ENCODE assay signal across 22 cellular contexts in genomic region chr1:8176279-8176678, GRCh38.
"Had no signal": no experiment of that assay in that cellular context is flagged by ENCODE, and none has a peak within 500 bp of the region (broad histone marks: within the 10 kb centered on the region; RNA-seq: fewer than 3 reads in every experiment).

No MANE protein-coding gene starts in this region.

- ATAC-seq: foreskin keratinocyte; left cardiac atrium; lower lobe of right lung; natural killer cell treated with Interleukin-12 subunit alpha and Interleukin-12 subunit beta and Interleukin-15 and Interleukin-18, amount 100 ng/mL, for 72 hours; pancreas; right cardiac atrium had no signal

- H3K27me3 ChIP-seq: foreskin keratinocyte, neural progenitor cell, pancreas, stomach had no signal

- H3K4me3 ChIP-seq: left ventricle myocardium inferior, lower lobe of right lung, neural progenitor cell, pancreas, stomach, thoracic aorta had no signal

- H3K27ac ChIP-seq: foreskin keratinocyte, left ventricle myocardium inferior, lower lobe of right lung, neural progenitor cell, pancreas, stomach, thoracic aorta had no signal

- DNase-seq: effector CD4-positive, alpha-beta T cell; endodermal cell; erythroblast; foreskin keratinocyte; immature natural killer cell; left cardiac atrium; left ventricle myocardium inferior; lower lobe of right lung; mesenchymal stem cell; midbrain; occipital lobe; pancreas; small intestine; stimulated activated CD4-positive, alpha-beta T cell treated with anti-CD3 and anti-CD28 coated beads, Interleukin-12 subunit alpha, Interleukin-12 subunit beta, amount 100 ng/mL, for 4 hours; stimulated activated naive CD4-positive, alpha-beta T cell; stomach; substantia nigra; trophoblast cell had no signal

- H3K4me1 ChIP-seq: neural progenitor cell had no signal

- H3K36me3 ChIP-seq: left ventricle myocardium inferior, lower lobe of right lung, neural progenitor cell, pancreas, stomach, thoracic aorta had no signal

- H3K9me3 ChIP-seq: pancreas had no signal
